ENCODE assay signal across 13 cellular contexts in genomic region chr1:43274804-43275180, GRCh38. TPM values are rescaled to one million over a fixed set of nuclear protein-coding genes. Genes with fewer than 3 reads are reported as not detected.
DNase-seq lines count a peak whose midpoint lies in the region; ATAC-seq and TF ChIP-seq lines count a peak whose summit lies in the region.
"Had no signal": no experiment of that assay in that cellular context is flagged by ENCODE, and none has a peak within 500 bp of the region (broad histone marks: within the 10 kb centered on the region; RNA-seq: fewer than 3 reads in every experiment).

No MANE protein-coding gene starts in this region.

- CTCF ChIA-PET in activated CD4-positive, alpha-beta memory T cell treated with anti-CD3 and anti-CD28 coated beads for 36 hours (lab: Charles Lee) = no interaction called here

- peaks cover 12% of the 10 kb centered on the region for H3K27me3 Mint-ChIP-seq in activated T-cell treated with anti-CD3 and anti-CD28 coated beads, Interleukin-2, amount 50 U/mL, for 72 hours (ENCODE audit: low read depth)
- H3K27me3 Mint-ChIP-seq in activated CD4-positive, alpha-beta memory T cell treated with anti-CD3 and anti-CD28 coated beads for 36 hours = peaks cover 5% of the 10 kb centered on the region
- H3K27me3 Mint-ChIP-seq in immature natural killer cell (ENCODE audit: low read depth in 3 of 3) = peaks cover 2 to 4% (median 4%) of the 10 kb centered on the region in 3 donors

- peaks cover 5 to 10% of the 10 kb centered on the region in 2 donors for H3K36me3 Mint-ChIP-seq in activated T-cell treated with anti-CD3 and anti-CD28 coated beads, Interleukin-2, amount 50 U/mL, for 72 hours (ENCODE audit: insufficient read depth in 2 of 2)
- H3K36me3 Mint-ChIP-seq in activated CD4-positive, alpha-beta memory T cell treated with anti-CD3 and anti-CD28 coated beads for 36 hours = peaks cover 3% of the 10 kb centered on the region
- peaks cover 0 to 4% (median 0%) of the 10 kb centered on the region in 3 donors for H3K36me3 Mint-ChIP-seq in immature natural killer cell

- no peak for DNase-seq in activated T-cell treated with anti-CD3 and anti-CD28 coated beads, Interleukin-2, amount 50 U/mL, for 72 hours
- no peak for DNase-seq in activated T-cell treated with anti-CD3 and anti-CD28 coated beads, Interleukin-2, amount 50 U/mL, for 1 hour
- DNase-seq in activated CD4-positive, alpha-beta memory T cell treated with anti-CD3 and anti-CD28 coated beads for 36 hours = no peak
- DNase-seq in immature natural killer cell (no peak), stomach (no peak), thyroid gland (no peak), NCI-H748 (lab: John Stamatoyannopoulos, UW; ENCODE audit: unreplicated experiment) (no peak)
- DNase-seq: NCI-H1092, NCI-H526, nephron progenitor cell had no signal

- peak overlapping the region; percentile 61 to 72 for H3K4me3 Mint-ChIP-seq in activated T-cell treated with anti-CD3 and anti-CD28 coated beads, Interleukin-2, amount 50 U/mL, for 72 hours
- no peak overlapping the region for H3K4me3 Mint-ChIP-seq in activated CD4-positive, alpha-beta memory T cell treated with anti-CD3 and anti-CD28 coated beads for 36 hours
- peak overlapping the region; percentile 35 to 83 (median 58) for H3K4me3 Mint-ChIP-seq in immature natural killer cell
- H3K4me3 Mint-ChIP-seq: nephron progenitor cell had no signal

- POLR2A ChIA-PET in activated CD4-positive, alpha-beta memory T cell treated with anti-CD3 and anti-CD28 coated beads for 36 hours (lab: Charles Lee) = no interaction called here

- peak overlapping the region; percentile 75 for H3K27ac Mint-ChIP-seq in activated T-cell treated with anti-CD3 and anti-CD28 coated beads, Interleukin-2, amount 50 U/mL, for 72 hours
- H3K27ac Mint-ChIP-seq in activated CD4-positive, alpha-beta memory T cell treated with anti-CD3 and anti-CD28 coated beads for 36 hours = peak overlapping the region; percentile 75
- peak overlapping the region in 5 of 6 donors; percentile 51 to 85 (median 72) for H3K27ac Mint-ChIP-seq in immature natural killer cell
- H3K27ac Mint-ChIP-seq: nephron progenitor cell had no signal

- WGBS in stomach, 5 donors = 71 to 89% (median 81%) methylated on average over 7 to 8 of the region's 8 CpGs
- WGBS in thyroid gland, 2 donors = 90 to 91% methylated on average over 8 of the region's 8 CpGs

- intact Hi-C loops in activated CD4-positive, alpha-beta memory T cell treated with anti-CD3 and anti-CD28 coated beads for 36 hours (cut with micrococcal nuclease) = no loop called here
- intact Hi-C loops in stomach (cut with DNase I; ENCODE audit: low total_unique reads) = no loop called here
- intact Hi-C loops in thyroid gland (cut with DNase I) = no loop called here

- H3K36me3 ChIP-seq in stomach (no peaks in the 10 kb centered on the region), thyroid gland (peaks cover 0 to 4% of the 10 kb centered on the region in 2 donors)
- H3K36me3 ChIP-seq: esophagus muscularis mucosa, SJSA1 had no signal

- no peak for TF ChIP-seq CTCF in stomach (IDR thresholded peaks at IDR 0.05)
- no peak for TF ChIP-seq CTCF in thyroid gland (IDR thresholded peaks at IDR 0.05)

- H3K27me3 ChIP-seq in stomach (peaks cover 0 to 28% (median 10%) of the 10 kb centered on the region in 3 donors), thyroid gland (no peaks in the 10 kb centered on the region)
- H3K27me3 ChIP-seq: SJSA1 had no signal

- H3K27ac ChIP-seq in stomach = peak overlapping the region; percentile 4 to 54 (median 25)
- H3K27ac ChIP-seq in thyroid gland = peak overlapping the region in 1 of 3 donors; percentile 40
- H3K27ac ChIP-seq: esophagus muscularis mucosa, SJSA1 had no signal

- H3K4me3 ChIP-seq in stomach = no peak overlapping the region
- H3K4me3 ChIP-seq in thyroid gland (replicated peaks in 1 of 3) = no peak overlapping the region
- H3K4me3 ChIP-seq: esophagus muscularis mucosa, SJSA1 had no signal

- H3K4me1 ChIP-seq in stomach (peaks cover 12 to 42% (median 36%) of the 10 kb centered on the region in 4 donors), thyroid gland (peaks cover 8 to 26% of the 10 kb centered on the region in 2 donors)
- H3K4me1 ChIP-seq: SJSA1 had no signal

- no peak for ATAC-seq in activated T-cell treated with anti-CD3 and anti-CD28 coated beads, Interleukin-2, amount 50 U/mL, for 72 hours (replicated peaks in 1 of 2)
- no peak for ATAC-seq in GM19452 (IDR thresholded peaks at IDR 0.05; ENCODE audit: unreplicated experiment)

- no peak for TF ChIP-seq POLR2A in stomach (IDR thresholded peaks at IDR 0.05)
- no peak for TF ChIP-seq POLR2A in thyroid gland (IDR thresholded peaks at IDR 0.05)

- TF ChIP-seq EP300 in stomach (IDR thresholded peaks at IDR 0.05) = no peak

- H3K9me3 Mint-ChIP-seq in activated T-cell treated with anti-CD3 and anti-CD28 coated beads, Interleukin-2, amount 50 U/mL, for 72 hours = peaks cover 6 to 7% of the 10 kb centered on the region in 2 donors
- H3K9me3 Mint-ChIP-seq in activated CD4-positive, alpha-beta memory T cell treated with anti-CD3 and anti-CD28 coated beads for 36 hours = peaks cover 3% of the 10 kb centered on the region
- H3K9me3 Mint-ChIP-seq in immature natural killer cell = no peaks in the 10 kb centered on the region
- H3K9me3 Mint-ChIP-seq: nephron progenitor cell had no signal

- H3K4me1 Mint-ChIP-seq in activated T-cell treated with anti-CD3 and anti-CD28 coated beads, Interleukin-2, amount 50 U/mL, for 72 hours (ENCODE audit: low read depth) = peaks cover 33% of the 10 kb centered on the region
- H3K4me1 Mint-ChIP-seq in activated CD4-positive, alpha-beta memory T cell treated with anti-CD3 and anti-CD28 coated beads for 36 hours (ENCODE audit: low read depth) = peaks cover 20% of the 10 kb centered on the region
- H3K4me1 Mint-ChIP-seq in immature natural killer cell = peaks cover 30 to 31% of the 10 kb centered on the region in 2 donors

- H3K9me3 ChIP-seq in stomach (no peaks in the 10 kb centered on the region), thyroid gland (no peaks in the 10 kb centered on the region)
- H3K9me3 ChIP-seq: esophagus muscularis mucosa, SJSA1 had no signal

RNA-seq across cellular contexts. Expression of gene TMEM125, which starts 5.0 kb away (rescaled TPM):
- total RNA-seq in activated T-cell treated with anti-CD3 and anti-CD28 coated beads, Interleukin-2, amount 50 U/mL, for 72 hours = not detected
- under 1 TPM in 1 of 2 experiments, not detected in 1; 0.12 TPM for total RNA-seq in activated CD4-positive, alpha-beta memory T cell treated with anti-CD3 and anti-CD28 coated beads for 36 hours
- 1 to 10 TPM in 1 of 3 donors, under 1 TPM in 1, not detected in 1; 0.53 to 3.7 TPM for polyA plus RNA-seq in immature natural killer cell
- 10 to 100 TPM in 3 of 5 donors, 1 to 10 TPM in 2; 7.0 to 41.9 (median 13.6) TPM for total RNA-seq in stomach
- polyA plus RNA-seq in stomach = 10 to 100 TPM; 19.2 to 38.8 (median 26.5) TPM
- 100 to 1,000 TPM in 2 of 4 donors, 10 to 100 TPM in 2; 50.8 to 127 (median 89.8) TPM for total RNA-seq in thyroid gland
- total RNA-seq: SJSA1 had no signal

RNA-seq across cellular contexts. Expression of gene C1orf210, which starts 10.6 kb away (rescaled TPM):
- under 1 TPM in 1 of 2 donors, not detected in 1; 0.38 TPM for total RNA-seq in activated T-cell treated with anti-CD3 and anti-CD28 coated beads, Interleukin-2, amount 50 U/mL, for 72 hours
- total RNA-seq in activated CD4-positive, alpha-beta memory T cell treated with anti-CD3 and anti-CD28 coated beads for 36 hours = not detected
- polyA plus RNA-seq in immature natural killer cell (not detected), stomach (10 to 100 TPM in 2 of 3 donors, 1 to 10 TPM in 1; 7.7 to 34.4 (median 20.2) TPM)
- total RNA-seq in stomach (10 to 100 TPM in 2 of 5 donors, 1 to 10 TPM in 2, not detected in 1; 4.3 to 24.3 (median 11.6) TPM), thyroid gland (10 to 100 TPM; 22.7 to 49.7 (median 36.3) TPM)
- total RNA-seq: esophagus muscularis mucosa, SJSA1 had no signal

RNA-seq across cellular contexts. Expression of gene TIE1, which starts 26.0 kb away (rescaled TPM):
- under 1 TPM; 0.42 to 0.65 TPM for total RNA-seq in activated T-cell treated with anti-CD3 and anti-CD28 coated beads, Interleukin-2, amount 50 U/mL, for 72 hours
- not detected for total RNA-seq in activated CD4-positive, alpha-beta memory T cell treated with anti-CD3 and anti-CD28 coated beads for 36 hours
- 1 to 10 TPM; 8.8 to 9.2 (median 8.8) TPM for polyA plus RNA-seq in immature natural killer cell
- total RNA-seq in stomach = 10 to 100 TPM in 4 of 5 donors, not detected in 1; 13.8 to 36.2 (median 16.4) TPM
- 1 to 10 TPM; 2.1 to 5.8 (median 3.1) TPM for polyA plus RNA-seq in stomach
- 10 to 100 TPM; 30.6 to 65.1 (median 47.7) TPM for total RNA-seq in thyroid gland

Comparison
In these comparisons a context has a peak if more than half of its experiments do, and no peak if none do; other contexts are left out.
1. RNA of gene TMEM125, which starts 5.0 kb away (total RNA-seq): 50.8 to 127 TPM in thyroid gland and 7.0 to 41.9 TPM in stomach; 0.12 TPM in activated CD4-positive, alpha-beta memory T cell treated with anti-CD3 and anti-CD28 coated beads for 36 hours and not detected in activated T-cell treated with anti-CD3 and anti-CD28 coated beads, Interleukin-2, amount 50 U/mL, for 72 hours; every median in the first group is over 4 times any median in the second.
2. Peak in every context shown above with its lines, with median percentiles within 50 percentile points of each other: H3K27ac Mint-ChIP-seq.